Comparison of ENCODE assay signal across 1 cellular context in genomic region chr10:21516270-21517131, GRCh38.
TF ChIP-seq lines count a peak whose summit lies in the region.

No MANE protein-coding gene starts in this region.

TF ChIP-seq in HEK293, 187 proteins besides CTCF, POLR2A, EP300 and RAD21 (continued from another document and continues in another):
- TF ChIP-seq ZNF398 (tag by site-specific recombination; IDR thresholded peaks at IDR 0.05), result peak; percentile 73
- no peak for TF ChIP-seq ZNF114 (tag by site-specific recombination; IDR thresholded peaks at IDR 0.05)
- TF ChIP-seq SP2 (tag by site-specific recombination; IDR thresholded peaks at IDR 0.05), result no peak
- no peak for TF ChIP-seq ZNF292 (tag by site-specific recombination; IDR thresholded peaks at IDR 0.05; ENCODE audit: borderline replicate concordance, low read depth)
- TF ChIP-seq BCL6B (tag by site-specific recombination; IDR thresholded peaks at IDR 0.05), result peak; percentile 91
- no peak for TF ChIP-seq ZNF558 (tag by site-specific recombination; IDR thresholded peaks at IDR 0.05)
- TF ChIP-seq ZNF366 (tag by site-specific recombination; conservative IDR thresholded peaks at IDR 0.05), result no peak
- no peak for TF ChIP-seq ZNF157 (tag by site-specific recombination; IDR thresholded peaks at IDR 0.05)
- TF ChIP-seq ZNF624 (tag by site-specific recombination; IDR thresholded peaks at IDR 0.05), result no peak
- TF ChIP-seq ZNF518A (tag by site-specific recombination; conservative IDR thresholded peaks at IDR 0.05; ENCODE audit: low read depth), result no peak
- TF ChIP-seq ZNF76 (tag by site-specific recombination; IDR thresholded peaks at IDR 0.05; ENCODE audit: borderline replicate concordance, low read depth), result no peak
- no peak for TF ChIP-seq WT1 (tag by site-specific recombination; IDR thresholded peaks at IDR 0.05)
- TF ChIP-seq ZNF830 (tag by site-specific recombination; IDR thresholded peaks at IDR 0.05; ENCODE audit: low read depth), result no peak
- TF ChIP-seq ZNF488 (tag by site-specific recombination; IDR thresholded peaks at IDR 0.05), result no peak
- no peak for TF ChIP-seq ZNF548 (tag by site-specific recombination; IDR thresholded peaks at IDR 0.05)
- no peak; the same call in 1 of the 2 replicates for TF ChIP-seq MYNN (tag by site-specific recombination; IDR thresholded peaks at IDR 0.05; ENCODE audit: borderline replicate concordance)
- TF ChIP-seq ZNF202 (tag by site-specific recombination; IDR thresholded peaks at IDR 0.05; ENCODE audit: borderline replicate concordance), result no peak
- no peak for TF ChIP-seq ZNF416 (tag by site-specific recombination; IDR thresholded peaks at IDR 0.05)
- peak; percentile 74 for TF ChIP-seq ZFP37 (tag by site-specific recombination; IDR thresholded peaks at IDR 0.05)
- no peak for TF ChIP-seq ZNF677 (tag by site-specific recombination; IDR thresholded peaks at IDR 0.05)
- no peak for TF ChIP-seq OVOL3 (tag by site-specific recombination; IDR thresholded peaks at IDR 0.05)
- no peak for TF ChIP-seq ZSCAN23 (tag by site-specific recombination; IDR thresholded peaks at IDR 0.05)
- TF ChIP-seq ZFP3 (tag by site-specific recombination; IDR thresholded peaks at IDR 0.05; ENCODE audit: low read depth), result peak; percentile 48; the same call in 1 of the 2 replicates
- TF ChIP-seq ZNF37A (tag by site-specific recombination; IDR thresholded peaks at IDR 0.05), result no peak
- TF ChIP-seq YY2 (tag by site-specific recombination; IDR thresholded peaks at IDR 0.05), result no peak
- TF ChIP-seq ZNF121 (tag by site-specific recombination; IDR thresholded peaks at IDR 0.05), result no peak
- TF ChIP-seq TRIM28 (IDR thresholded peaks at IDR 0.05; ENCODE audit: borderline replicate concordance, low read length), result no peak
- TF ChIP-seq ZNF24 (tag by site-specific recombination; IDR thresholded peaks at IDR 0.05), result 0 out of 2 replicates have a peak, but pooled peaks have one; percentile 49
- TF ChIP-seq REPIN1 (tag by site-specific recombination; IDR thresholded peaks at IDR 0.05; ENCODE audit: low read depth), result no peak
- TF ChIP-seq ZNF777 (tag by site-specific recombination; IDR thresholded peaks at IDR 0.05; ENCODE audit: borderline replicate concordance), result no peak
- no peak for TF ChIP-seq KLF10 (tag by site-specific recombination; IDR thresholded peaks at IDR 0.05)
- peak; percentile 67 for TF ChIP-seq ZFHX2 (tag by site-specific recombination; conservative IDR thresholded peaks at IDR 0.05)
- no peak for TF ChIP-seq ZNF18 (tag by site-specific recombination; IDR thresholded peaks at IDR 0.05)
- no peak for TF ChIP-seq KLF8 (tag by site-specific recombination; IDR thresholded peaks at IDR 0.05)
- no peak; the same call in 1 of the 2 replicates for TF ChIP-seq ZNF394 (tag by site-specific recombination; IDR thresholded peaks at IDR 0.05; ENCODE audit: borderline replicate concordance)
- TF ChIP-seq SP3 (tag by site-specific recombination; IDR thresholded peaks at IDR 0.05), result no peak
- TF ChIP-seq KLF7 (tag by site-specific recombination; IDR thresholded peaks at IDR 0.05; ENCODE audit: borderline replicate concordance), result no peak
- peak; percentile 94 for TF ChIP-seq ZNF501 (tag by site-specific recombination; IDR thresholded peaks at IDR 0.05)
- peak; percentile 51; the same call in 1 of the 2 replicates for TF ChIP-seq ZBTB44 (tag by site-specific recombination; IDR thresholded peaks at IDR 0.05)
- TF ChIP-seq ELK4 (IDR thresholded peaks at IDR 0.05; ENCODE audit: borderline replicate concordance, low read depth, low read length), result no peak
- TF ChIP-seq ZNF629 (tag by site-specific recombination; IDR thresholded peaks at IDR 0.05), result 0 out of 2 replicates have a peak, but pooled peaks have one; percentile 11
- TF ChIP-seq RBAK (tag by site-specific recombination; IDR thresholded peaks at IDR 0.05), result no peak
- peak; percentile 99 for TF ChIP-seq ZNF513 (tag by site-specific recombination; IDR thresholded peaks at IDR 0.05)
- no peak for TF ChIP-seq ZSCAN30 (tag by site-specific recombination; IDR thresholded peaks at IDR 0.05)
- peak; percentile 63 for TF ChIP-seq ZBTB20 (tag by site-specific recombination; IDR thresholded peaks at IDR 0.05)
- peak; percentile 58; the same call in 1 of the 2 replicates for TF ChIP-seq GLIS2 (tag by site-specific recombination; IDR thresholded peaks at IDR 0.05)
- TF ChIP-seq ZNF302 (tag by site-specific recombination; IDR thresholded peaks at IDR 0.05; ENCODE audit: low read depth), result no peak
- no peak for TF ChIP-seq TSHZ1 (tag by site-specific recombination; IDR thresholded peaks at IDR 0.05; ENCODE audit: borderline replicate concordance)
